ENCODE assay signal across 8 cellular contexts in genomic region chr19:52820472-52821205, GRCh38. TPM values are rescaled to one million over a fixed set of nuclear protein-coding genes. Genes with fewer than 3 reads are reported as not detected.
A peak's percentile ranks its signal among the peaks of the same experiment; 100 is the strongest.
DNase-seq lines count a peak whose midpoint lies in the region; ATAC-seq and TF ChIP-seq lines count a peak whose summit lies in the region.
"Not testable (repeated sequence)": the region's sequence is repeated elsewhere in the genome, so short reads cannot be mapped to it uniquely, and the experiment has no call there.

No MANE protein-coding gene starts in this region.

- H3K79me2 ChIP-seq in mesendoderm (ENCODE audit: control insufficient read depth, insufficient read depth, low read length): not testable (repeated sequence)

- H3K27me3 ChIP-seq in BE2C; mesendoderm (ENCODE audit: insufficient read depth, low read length, poor library complexity): not testable (repeated sequence)

- not testable (repeated sequence) for H3K4ac ChIP-seq in mesendoderm (ENCODE audit: low read depth, low read length)

- H3K27ac ChIP-seq in mesendoderm (ENCODE audit: low read depth, low read length): not testable (repeated sequence)

- ATAC-seq in GM19397 (IDR thresholded peaks at IDR 0.05; ENCODE audit: unreplicated experiment) (peak; percentile 44), HG03342 (IDR thresholded peaks at IDR 0.05; ENCODE audit: unreplicated experiment) (peak; percentile 2)

- H3K4me1 ChIP-seq in BE2C; mesendoderm (ENCODE audit: control insufficient read depth, low read depth, low read length): not testable (repeated sequence)

- H3K4me3 ChIP-seq in BE2C (ENCODE audit: low read depth, low read length): peak overlapping the region; percentile 67
- H3K4me3 ChIP-seq in mesendoderm (ENCODE audit: low read length): not testable (repeated sequence)

- peaks cover 18% of the 10 kb centered on the region for H3K9me3 Mint-ChIP-seq in activated naive CD4-positive, alpha-beta T cell treated with anti-CD3 and anti-CD28 coated beads for 36 hours

- not testable (repeated sequence) for H3K79me1 ChIP-seq in mesendoderm (ENCODE audit: low read length)

- H3K9me3 ChIP-seq in BE2C: not testable (repeated sequence)

- not testable (repeated sequence) for DNase-seq in BE2C, mesendoderm
- DNase-seq in RKO (ENCODE audit: low spot score) (peak; percentile 53), fibroblast of gingiva (ENCODE audit: low read depth) (peak; percentile 14)
- peak; percentile 37 for DNase-seq in activated naive CD4-positive, alpha-beta T cell treated with anti-CD3 and anti-CD28 coated beads for 36 hours
- DNase-seq in stimulated activated CD4-positive, alpha-beta T cell treated with anti-CD3 and anti-CD28 coated beads, Interleukin-12 subunit alpha, Interleukin-12 subunit beta, amount 100 ng/mL, for 4 hours: peak; percentile 12

- H3K4me2 ChIP-seq in mesendoderm (ENCODE audit: low read length): peak overlapping the region; percentile 56

- H2AK5ac ChIP-seq in mesendoderm (ENCODE audit: low read length): not testable (repeated sequence)

- not testable (repeated sequence) for H3K36me3 ChIP-seq in BE2C; mesendoderm (ENCODE audit: control insufficient read depth, insufficient read depth, low read length)

- H3K56ac ChIP-seq in mesendoderm (ENCODE audit: low read length): peak overlapping the region; percentile 73

- no CpG with 5 or more reads among the region's 20 CpGs for whole genome bisulfite sequencing in mesendoderm (ENCODE audit: extremely low coverage, insufficient coverage, low lambda C conversion rate)

- peaks cover 11% of the 10 kb centered on the region for H3K4me1 Mint-ChIP-seq in activated naive CD4-positive, alpha-beta T cell treated with anti-CD3 and anti-CD28 coated beads for 36 hours (ENCODE audit: low read depth)

- H3K36me3 Mint-ChIP-seq in activated naive CD4-positive, alpha-beta T cell treated with anti-CD3 and anti-CD28 coated beads for 36 hours (ENCODE audit: low read depth): peaks cover 41% of the 10 kb centered on the region

- H3K4me3 Mint-ChIP-seq in activated naive CD4-positive, alpha-beta T cell treated with anti-CD3 and anti-CD28 coated beads for 36 hours: peak overlapping the region; percentile 84

- H4K5ac ChIP-seq in mesendoderm (ENCODE audit: low read length): not testable (repeated sequence)

- not testable (repeated sequence) for H3K23ac ChIP-seq in mesendoderm (ENCODE audit: low read length)

- H4K8ac ChIP-seq in mesendoderm (ENCODE audit: low read depth, low read length): not testable (repeated sequence)

- H3K27ac Mint-ChIP-seq in activated naive CD4-positive, alpha-beta T cell treated with anti-CD3 and anti-CD28 coated beads for 36 hours: peak overlapping the region; percentile 70

- peak overlapping the region; percentile 73 for H3K9ac ChIP-seq in mesendoderm (ENCODE audit: low read length)

- CTCF ChIA-PET in activated naive CD4-positive, alpha-beta T cell treated with anti-CD3 and anti-CD28 coated beads for 36 hours (lab: Charles Lee): not testable (repeated sequence)

- not testable (repeated sequence) for H2BK15ac ChIP-seq in mesendoderm (replicated peaks; ENCODE audit: low read depth)

- intact Hi-C loops in activated naive CD4-positive, alpha-beta T cell treated with anti-CD3 and anti-CD28 coated beads for 36 hours (cut with micrococcal nuclease): loop anchor here (2.0 to 5.0 kb wide), 2 partner anchors 33 to 76 kb away; partner anchors contain the start of genes ZNF320 and ZNF600

- H3K27me3 Mint-ChIP-seq in activated naive CD4-positive, alpha-beta T cell treated with anti-CD3 and anti-CD28 coated beads for 36 hours (ENCODE audit: low read depth): not testable (repeated sequence)

- not testable (repeated sequence) for TF ChIP-seq CTCF in BE2C (IDR thresholded peaks at IDR 0.05; ENCODE audit: low read depth, low read length)

- not testable (repeated sequence) for H2BK5ac ChIP-seq in mesendoderm (ENCODE audit: low read length)

- not testable (repeated sequence) for H3K18ac ChIP-seq in mesendoderm (ENCODE audit: low read length)

- not testable (repeated sequence) for H2BK120ac ChIP-seq in mesendoderm (ENCODE audit: low read depth, low read length)

RNA-seq across cellular contexts. Expression of gene ZNF28, which starts 0.8 kb away (rescaled TPM):
- polyA plus RNA-seq in BE2C (2012; ENCODE audit: insufficient read depth, insufficient read length, low read depth): 1.7 TPM
- 1 to 10 TPM; 7.1 to 8.9 TPM for total RNA-seq in activated naive CD4-positive, alpha-beta T cell treated with anti-CD3 and anti-CD28 coated beads for 36 hours
- 18.4 TPM for polyA plus RNA-seq in mesendoderm (2013, experiment 1 of 2)
- polyA plus RNA-seq in mesendoderm (2013, experiment 2 of 2): 17.3 TPM

RNA-seq across cellular contexts. Expression of gene ZNF600, which starts 34.0 kb away (rescaled TPM):
- polyA plus RNA-seq in BE2C (2012; ENCODE audit: insufficient read depth, insufficient read length, low read depth): 0.23 TPM
- 1 to 10 TPM; 4.8 to 4.9 TPM for total RNA-seq in activated naive CD4-positive, alpha-beta T cell treated with anti-CD3 and anti-CD28 coated beads for 36 hours
- polyA plus RNA-seq in mesendoderm (2013, experiment 1 of 2): 19.5 TPM
- polyA plus RNA-seq in mesendoderm (2013, experiment 2 of 2): 19.6 TPM

RNA-seq across cellular contexts. Expression of gene ZNF468, which starts 36.8 kb away (rescaled TPM):
- polyA plus RNA-seq in BE2C (2012; ENCODE audit: insufficient read depth, insufficient read length, low read depth): 7.6 TPM
- total RNA-seq in activated naive CD4-positive, alpha-beta T cell treated with anti-CD3 and anti-CD28 coated beads for 36 hours: 1 to 10 TPM; 7.4 to 8.0 TPM
- polyA plus RNA-seq in mesendoderm (2013, experiment 1 of 2): 18.7 TPM
- 19.1 TPM for polyA plus RNA-seq in mesendoderm (2013, experiment 2 of 2)
